ENCODE assay signal across 1 cellular context in the genomic region with DNA sequence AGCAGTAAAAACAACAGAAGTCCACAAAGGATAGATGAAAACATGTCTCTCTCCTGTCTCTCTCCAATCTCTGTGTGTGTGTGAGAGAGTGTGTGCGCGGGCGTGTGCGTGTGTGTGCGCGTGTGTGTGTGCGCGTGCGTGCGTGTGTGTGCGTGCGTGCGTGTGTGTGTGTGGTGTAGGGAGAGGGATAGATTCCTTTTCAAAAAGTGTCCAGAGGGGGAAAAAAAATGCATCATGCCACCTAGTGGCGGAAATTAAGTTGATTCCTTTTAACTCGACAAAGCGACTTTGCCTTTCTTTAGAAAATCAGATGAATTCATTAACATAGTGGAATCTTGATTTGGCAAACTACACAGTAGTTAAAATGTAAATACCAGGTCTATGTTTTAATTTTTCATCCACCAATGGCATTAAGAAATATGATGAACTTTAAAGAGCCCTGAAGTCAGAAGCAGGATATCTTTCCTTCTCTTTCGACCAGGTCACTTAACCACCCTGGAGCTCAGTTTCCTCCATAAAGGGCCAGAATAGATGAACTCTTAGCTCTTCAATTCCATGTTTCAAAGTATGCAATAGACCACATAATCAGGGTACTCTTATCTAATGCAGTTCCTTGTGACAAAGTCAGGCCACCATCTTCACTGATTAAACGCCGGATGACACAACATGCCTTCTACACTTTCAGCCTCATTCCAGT.
A peak's percentile ranks its signal among the peaks of the same experiment; 100 is the strongest.
TF ChIP-seq lines count a peak whose summit lies in the region.

No MANE protein-coding gene starts in this region.

TF ChIP-seq in K562, 482 proteins besides CTCF, POLR2A, EP300 and RAD21 (continued from another document and continues in another):
- TF ChIP-seq, protein P1, sequence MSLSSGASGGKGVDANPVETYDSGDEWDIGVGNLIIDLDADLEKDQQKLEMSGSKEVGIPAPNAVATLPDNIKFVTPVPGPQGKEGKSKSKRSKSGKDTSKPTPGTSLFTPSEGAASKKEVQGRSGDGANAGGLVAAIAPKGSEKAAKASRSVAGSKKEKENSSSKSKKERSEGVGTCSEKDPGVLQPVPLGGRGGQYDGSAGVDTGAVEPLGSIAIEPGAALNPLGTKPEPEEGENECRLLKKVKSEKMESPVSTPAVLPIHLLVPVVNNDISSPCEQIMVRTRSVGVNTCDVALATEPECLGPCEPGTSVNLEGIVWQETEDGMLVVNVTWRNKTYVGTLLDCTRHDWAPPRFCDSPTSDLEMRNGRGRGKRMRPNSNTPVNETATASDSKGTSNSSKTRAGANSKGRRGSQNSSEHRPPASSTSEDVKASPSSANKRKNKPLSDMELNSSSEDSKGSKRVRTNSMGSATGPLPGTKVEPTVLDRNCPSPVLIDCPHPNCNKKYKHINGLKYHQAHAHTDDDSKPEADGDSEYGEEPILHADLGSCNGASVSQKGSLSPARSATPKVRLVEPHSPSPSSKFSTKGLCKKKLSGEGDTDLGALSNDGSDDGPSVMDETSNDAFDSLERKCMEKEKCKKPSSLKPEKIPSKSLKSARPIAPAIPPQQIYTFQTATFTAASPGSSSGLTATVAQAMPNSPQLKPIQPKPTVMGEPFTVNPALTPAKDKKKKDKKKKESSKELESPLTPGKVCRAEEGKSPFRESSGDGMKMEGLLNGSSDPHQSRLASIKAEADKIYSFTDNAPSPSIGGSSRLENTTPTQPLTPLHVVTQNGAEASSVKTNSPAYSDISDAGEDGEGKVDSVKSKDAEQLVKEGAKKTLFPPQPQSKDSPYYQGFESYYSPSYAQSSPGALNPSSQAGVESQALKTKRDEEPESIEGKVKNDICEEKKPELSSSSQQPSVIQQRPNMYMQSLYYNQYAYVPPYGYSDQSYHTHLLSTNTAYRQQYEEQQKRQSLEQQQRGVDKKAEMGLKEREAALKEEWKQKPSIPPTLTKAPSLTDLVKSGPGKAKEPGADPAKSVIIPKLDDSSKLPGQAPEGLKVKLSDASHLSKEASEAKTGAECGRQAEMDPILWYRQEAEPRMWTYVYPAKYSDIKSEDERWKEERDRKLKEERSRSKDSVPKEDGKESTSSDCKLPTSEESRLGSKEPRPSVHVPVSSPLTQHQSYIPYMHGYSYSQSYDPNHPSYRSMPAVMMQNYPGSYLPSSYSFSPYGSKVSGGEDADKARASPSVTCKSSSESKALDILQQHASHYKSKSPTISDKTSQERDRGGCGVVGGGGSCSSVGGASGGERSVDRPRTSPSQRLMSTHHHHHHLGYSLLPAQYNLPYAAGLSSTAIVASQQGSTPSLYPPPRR (CRISPR knock-in tag; IDR thresholded peaks at IDR 0.05; ENCODE audit: borderline replicate concordance): no peak
- no peak for TF ChIP-seq ZNF133 (CRISPR knock-in tag; IDR thresholded peaks at IDR 0.05)
- TF ChIP-seq DACH1 (IDR thresholded peaks at IDR 0.05; ENCODE audit: partially characterized antibody): no peak
- TF ChIP-seq ZNF311 (CRISPR knock-in tag; IDR thresholded peaks at IDR 0.05): no peak
- TF ChIP-seq, protein P2, sequence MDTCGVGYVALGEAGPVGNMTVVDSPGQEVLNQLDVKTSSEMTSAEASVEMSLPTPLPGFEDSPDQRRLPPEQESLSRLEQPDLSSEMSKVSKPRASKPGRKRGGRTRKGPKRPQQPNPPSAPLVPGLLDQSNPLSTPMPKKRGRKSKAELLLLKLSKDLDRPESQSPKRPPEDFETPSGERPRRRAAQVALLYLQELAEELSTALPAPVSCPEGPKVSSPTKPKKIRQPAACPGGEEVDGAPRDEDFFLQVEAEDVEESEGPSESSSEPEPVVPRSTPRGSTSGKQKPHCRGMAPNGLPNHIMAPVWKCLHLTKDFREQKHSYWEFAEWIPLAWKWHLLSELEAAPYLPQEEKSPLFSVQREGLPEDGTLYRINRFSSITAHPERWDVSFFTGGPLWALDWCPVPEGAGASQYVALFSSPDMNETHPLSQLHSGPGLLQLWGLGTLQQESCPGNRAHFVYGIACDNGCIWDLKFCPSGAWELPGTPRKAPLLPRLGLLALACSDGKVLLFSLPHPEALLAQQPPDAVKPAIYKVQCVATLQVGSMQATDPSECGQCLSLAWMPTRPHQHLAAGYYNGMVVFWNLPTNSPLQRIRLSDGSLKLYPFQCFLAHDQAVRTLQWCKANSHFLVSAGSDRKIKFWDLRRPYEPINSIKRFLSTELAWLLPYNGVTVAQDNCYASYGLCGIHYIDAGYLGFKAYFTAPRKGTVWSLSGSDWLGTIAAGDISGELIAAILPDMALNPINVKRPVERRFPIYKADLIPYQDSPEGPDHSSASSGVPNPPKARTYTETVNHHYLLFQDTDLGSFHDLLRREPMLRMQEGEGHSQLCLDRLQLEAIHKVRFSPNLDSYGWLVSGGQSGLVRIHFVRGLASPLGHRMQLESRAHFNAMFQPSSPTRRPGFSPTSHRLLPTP (IDR thresholded peaks at IDR 0.05; ENCODE audit: borderline replicate concordance, extremely low read depth, insufficient read length): no peak
- TF ChIP-seq GTF2A2 (tag; IDR thresholded peaks at IDR 0.05): no peak
- no peak for TF ChIP-seq FOXK1 (CRISPR knock-in tag; IDR thresholded peaks at IDR 0.05; ENCODE audit: borderline replicate concordance)
- TF ChIP-seq EP400 (IDR thresholded peaks at IDR 0.05): no peak; the same call in 1 of the 2 replicates
- TF ChIP-seq RFX1 (IDR thresholded peaks at IDR 0.05): no peak
- no peak for TF ChIP-seq NCOR1 (IDR thresholded peaks at IDR 0.05)
- no peak for TF ChIP-seq TEAD4 (IDR thresholded peaks at IDR 0.05; ENCODE audit: low read length)
- TF ChIP-seq TEAD4 (CRISPR knock-in tag; IDR thresholded peaks at IDR 0.05; ENCODE audit: borderline replicate concordance): no peak
- TF ChIP-seq, protein P3, sequence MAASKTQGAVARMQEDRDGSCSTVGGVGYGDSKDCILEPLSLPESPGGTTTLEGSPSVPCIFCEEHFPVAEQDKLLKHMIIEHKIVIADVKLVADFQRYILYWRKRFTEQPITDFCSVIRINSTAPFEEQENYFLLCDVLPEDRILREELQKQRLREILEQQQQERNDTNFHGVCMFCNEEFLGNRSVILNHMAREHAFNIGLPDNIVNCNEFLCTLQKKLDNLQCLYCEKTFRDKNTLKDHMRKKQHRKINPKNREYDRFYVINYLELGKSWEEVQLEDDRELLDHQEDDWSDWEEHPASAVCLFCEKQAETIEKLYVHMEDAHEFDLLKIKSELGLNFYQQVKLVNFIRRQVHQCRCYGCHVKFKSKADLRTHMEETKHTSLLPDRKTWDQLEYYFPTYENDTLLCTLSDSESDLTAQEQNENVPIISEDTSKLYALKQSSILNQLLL (CRISPR knock-in tag; IDR thresholded peaks at IDR 0.05; ENCODE audit: borderline replicate concordance): no peak
- TF ChIP-seq MEIS2 (IDR thresholded peaks at IDR 0.05; ENCODE audit: partially characterized antibody): peak; percentile 16
- TF ChIP-seq, protein P4, sequence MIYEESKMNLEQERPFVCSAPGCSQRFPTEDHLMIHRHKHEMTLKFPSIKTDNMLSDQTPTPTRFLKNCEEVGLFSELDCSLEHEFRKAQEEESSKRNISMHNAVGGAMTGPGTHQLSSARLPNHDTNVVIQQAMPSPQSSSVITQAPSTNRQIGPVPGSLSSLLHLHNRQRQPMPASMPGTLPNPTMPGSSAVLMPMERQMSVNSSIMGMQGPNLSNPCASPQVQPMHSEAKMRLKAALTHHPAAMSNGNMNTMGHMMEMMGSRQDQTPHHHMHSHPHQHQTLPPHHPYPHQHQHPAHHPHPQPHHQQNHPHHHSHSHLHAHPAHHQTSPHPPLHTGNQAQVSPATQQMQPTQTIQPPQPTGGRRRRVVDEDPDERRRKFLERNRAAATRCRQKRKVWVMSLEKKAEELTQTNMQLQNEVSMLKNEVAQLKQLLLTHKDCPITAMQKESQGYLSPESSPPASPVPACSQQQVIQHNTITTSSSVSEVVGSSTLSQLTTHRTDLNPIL (CRISPR knock-in tag; IDR thresholded peaks at IDR 0.05): no peak
- TF ChIP-seq, protein P5, sequence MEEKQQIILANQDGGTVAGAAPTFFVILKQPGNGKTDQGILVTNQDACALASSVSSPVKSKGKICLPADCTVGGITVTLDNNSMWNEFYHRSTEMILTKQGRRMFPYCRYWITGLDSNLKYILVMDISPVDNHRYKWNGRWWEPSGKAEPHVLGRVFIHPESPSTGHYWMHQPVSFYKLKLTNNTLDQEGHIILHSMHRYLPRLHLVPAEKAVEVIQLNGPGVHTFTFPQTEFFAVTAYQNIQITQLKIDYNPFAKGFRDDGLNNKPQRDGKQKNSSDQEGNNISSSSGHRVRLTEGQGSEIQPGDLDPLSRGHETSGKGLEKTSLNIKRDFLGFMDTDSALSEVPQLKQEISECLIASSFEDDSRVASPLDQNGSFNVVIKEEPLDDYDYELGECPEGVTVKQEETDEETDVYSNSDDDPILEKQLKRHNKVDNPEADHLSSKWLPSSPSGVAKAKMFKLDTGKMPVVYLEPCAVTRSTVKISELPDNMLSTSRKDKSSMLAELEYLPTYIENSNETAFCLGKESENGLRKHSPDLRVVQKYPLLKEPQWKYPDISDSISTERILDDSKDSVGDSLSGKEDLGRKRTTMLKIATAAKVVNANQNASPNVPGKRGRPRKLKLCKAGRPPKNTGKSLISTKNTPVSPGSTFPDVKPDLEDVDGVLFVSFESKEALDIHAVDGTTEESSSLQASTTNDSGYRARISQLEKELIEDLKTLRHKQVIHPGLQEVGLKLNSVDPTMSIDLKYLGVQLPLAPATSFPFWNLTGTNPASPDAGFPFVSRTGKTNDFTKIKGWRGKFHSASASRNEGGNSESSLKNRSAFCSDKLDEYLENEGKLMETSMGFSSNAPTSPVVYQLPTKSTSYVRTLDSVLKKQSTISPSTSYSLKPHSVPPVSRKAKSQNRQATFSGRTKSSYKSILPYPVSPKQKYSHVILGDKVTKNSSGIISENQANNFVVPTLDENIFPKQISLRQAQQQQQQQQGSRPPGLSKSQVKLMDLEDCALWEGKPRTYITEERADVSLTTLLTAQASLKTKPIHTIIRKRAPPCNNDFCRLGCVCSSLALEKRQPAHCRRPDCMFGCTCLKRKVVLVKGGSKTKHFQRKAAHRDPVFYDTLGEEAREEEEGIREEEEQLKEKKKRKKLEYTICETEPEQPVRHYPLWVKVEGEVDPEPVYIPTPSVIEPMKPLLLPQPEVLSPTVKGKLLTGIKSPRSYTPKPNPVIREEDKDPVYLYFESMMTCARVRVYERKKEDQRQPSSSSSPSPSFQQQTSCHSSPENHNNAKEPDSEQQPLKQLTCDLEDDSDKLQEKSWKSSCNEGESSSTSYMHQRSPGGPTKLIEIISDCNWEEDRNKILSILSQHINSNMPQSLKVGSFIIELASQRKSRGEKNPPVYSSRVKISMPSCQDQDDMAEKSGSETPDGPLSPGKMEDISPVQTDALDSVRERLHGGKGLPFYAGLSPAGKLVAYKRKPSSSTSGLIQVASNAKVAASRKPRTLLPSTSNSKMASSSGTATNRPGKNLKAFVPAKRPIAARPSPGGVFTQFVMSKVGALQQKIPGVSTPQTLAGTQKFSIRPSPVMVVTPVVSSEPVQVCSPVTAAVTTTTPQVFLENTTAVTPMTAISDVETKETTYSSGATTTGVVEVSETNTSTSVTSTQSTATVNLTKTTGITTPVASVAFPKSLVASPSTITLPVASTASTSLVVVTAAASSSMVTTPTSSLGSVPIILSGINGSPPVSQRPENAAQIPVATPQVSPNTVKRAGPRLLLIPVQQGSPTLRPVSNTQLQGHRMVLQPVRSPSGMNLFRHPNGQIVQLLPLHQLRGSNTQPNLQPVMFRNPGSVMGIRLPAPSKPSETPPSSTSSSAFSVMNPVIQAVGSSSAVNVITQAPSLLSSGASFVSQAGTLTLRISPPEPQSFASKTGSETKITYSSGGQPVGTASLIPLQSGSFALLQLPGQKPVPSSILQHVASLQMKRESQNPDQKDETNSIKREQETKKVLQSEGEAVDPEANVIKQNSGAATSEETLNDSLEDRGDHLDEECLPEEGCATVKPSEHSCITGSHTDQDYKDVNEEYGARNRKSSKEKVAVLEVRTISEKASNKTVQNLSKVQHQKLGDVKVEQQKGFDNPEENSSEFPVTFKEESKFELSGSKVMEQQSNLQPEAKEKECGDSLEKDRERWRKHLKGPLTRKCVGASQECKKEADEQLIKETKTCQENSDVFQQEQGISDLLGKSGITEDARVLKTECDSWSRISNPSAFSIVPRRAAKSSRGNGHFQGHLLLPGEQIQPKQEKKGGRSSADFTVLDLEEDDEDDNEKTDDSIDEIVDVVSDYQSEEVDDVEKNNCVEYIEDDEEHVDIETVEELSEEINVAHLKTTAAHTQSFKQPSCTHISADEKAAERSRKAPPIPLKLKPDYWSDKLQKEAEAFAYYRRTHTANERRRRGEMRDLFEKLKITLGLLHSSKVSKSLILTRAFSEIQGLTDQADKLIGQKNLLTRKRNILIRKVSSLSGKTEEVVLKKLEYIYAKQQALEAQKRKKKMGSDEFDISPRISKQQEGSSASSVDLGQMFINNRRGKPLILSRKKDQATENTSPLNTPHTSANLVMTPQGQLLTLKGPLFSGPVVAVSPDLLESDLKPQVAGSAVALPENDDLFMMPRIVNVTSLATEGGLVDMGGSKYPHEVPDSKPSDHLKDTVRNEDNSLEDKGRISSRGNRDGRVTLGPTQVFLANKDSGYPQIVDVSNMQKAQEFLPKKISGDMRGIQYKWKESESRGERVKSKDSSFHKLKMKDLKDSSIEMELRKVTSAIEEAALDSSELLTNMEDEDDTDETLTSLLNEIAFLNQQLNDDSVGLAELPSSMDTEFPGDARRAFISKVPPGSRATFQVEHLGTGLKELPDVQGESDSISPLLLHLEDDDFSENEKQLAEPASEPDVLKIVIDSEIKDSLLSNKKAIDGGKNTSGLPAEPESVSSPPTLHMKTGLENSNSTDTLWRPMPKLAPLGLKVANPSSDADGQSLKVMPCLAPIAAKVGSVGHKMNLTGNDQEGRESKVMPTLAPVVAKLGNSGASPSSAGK (IDR thresholded peaks at IDR 0.05): no peak
- TF ChIP-seq ZNF668 (CRISPR knock-in tag; IDR thresholded peaks at IDR 0.05): no peak
- no peak for TF ChIP-seq PHTF2 (CRISPR knock-in tag; IDR thresholded peaks at IDR 0.05)
- no peak for TF ChIP-seq TAF15 (IDR thresholded peaks at IDR 0.05; ENCODE audit: low read depth, low read length)
- TF ChIP-seq, protein P6, sequence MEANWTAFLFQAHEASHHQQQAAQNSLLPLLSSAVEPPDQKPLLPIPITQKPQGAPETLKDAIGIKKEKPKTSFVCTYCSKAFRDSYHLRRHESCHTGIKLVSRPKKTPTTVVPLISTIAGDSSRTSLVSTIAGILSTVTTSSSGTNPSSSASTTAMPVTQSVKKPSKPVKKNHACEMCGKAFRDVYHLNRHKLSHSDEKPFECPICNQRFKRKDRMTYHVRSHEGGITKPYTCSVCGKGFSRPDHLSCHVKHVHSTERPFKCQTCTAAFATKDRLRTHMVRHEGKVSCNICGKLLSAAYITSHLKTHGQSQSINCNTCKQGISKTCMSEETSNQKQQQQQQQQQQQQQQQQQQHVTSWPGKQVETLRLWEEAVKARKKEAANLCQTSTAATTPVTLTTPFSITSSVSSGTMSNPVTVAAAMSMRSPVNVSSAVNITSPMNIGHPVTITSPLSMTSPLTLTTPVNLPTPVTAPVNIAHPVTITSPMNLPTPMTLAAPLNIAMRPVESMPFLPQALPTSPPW (CRISPR knock-in tag; IDR thresholded peaks at IDR 0.05): no peak
- no peak for TF ChIP-seq NFE2L1 (tag; IDR thresholded peaks at IDR 0.05; ENCODE audit: borderline replicate concordance, low read depth)
- TF ChIP-seq CBX2 (IDR thresholded peaks at IDR 0.05; ENCODE audit: insufficient read depth, low read length, poor library complexity, severe bottlenecking): no peak
- TF ChIP-seq STAT5A (IDR thresholded peaks at IDR 0.05; ENCODE audit: borderline replicate concordance, low read length): no peak
- no peak for TF ChIP-seq DDX20 (tag; IDR thresholded peaks at IDR 0.05; ENCODE audit: low read depth)
- peak; percentile 66; the same call in 1 of the 2 replicates for TF ChIP-seq ARID2 (IDR thresholded peaks at IDR 0.05)
